9 cellular contexts compared by ENCODE assay signal in the genomic region with DNA sequence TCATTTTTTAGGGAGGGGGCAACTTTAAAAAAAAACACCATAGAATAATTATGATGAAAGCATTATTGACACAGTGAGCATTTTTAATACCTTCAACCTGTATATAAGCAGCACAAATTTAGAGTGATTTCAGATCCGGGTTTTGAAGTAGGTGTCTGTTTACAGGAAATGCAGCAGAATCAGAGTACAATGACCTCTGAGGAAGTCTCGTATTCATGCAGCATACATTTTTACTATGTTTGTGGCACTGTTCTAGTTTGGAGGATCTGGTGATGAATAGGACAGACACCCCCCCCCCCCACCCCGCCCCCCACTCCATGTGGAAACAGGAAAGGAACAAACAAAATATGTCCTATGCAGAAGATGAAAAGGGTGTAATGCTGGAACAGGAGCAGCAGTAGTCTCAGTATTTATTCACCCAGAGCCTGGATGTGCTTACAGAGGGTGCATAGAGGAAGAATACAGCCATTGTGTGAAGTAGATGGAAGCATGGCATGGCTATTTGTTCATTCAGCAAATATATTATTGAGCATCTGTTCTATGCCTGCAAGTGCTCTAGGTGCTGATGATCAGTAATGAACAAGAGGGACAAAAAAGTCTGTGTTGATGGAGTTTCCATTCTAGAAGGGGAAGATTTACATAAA. TPM values are rescaled to one million over a fixed set of nuclear protein-coding genes. Genes with fewer than 3 reads are reported as not detected.
DNase-seq lines count a peak whose midpoint lies in the region; ATAC-seq and TF ChIP-seq lines count a peak whose summit lies in the region.
"Had no signal": no experiment of that assay in that cellular context is flagged by ENCODE, and none has a peak within 500 bp of the region (broad histone marks: within the 10 kb centered on the region; RNA-seq: fewer than 3 reads in every experiment).

No MANE protein-coding gene starts in this region.

- ATAC-seq in SK-N-SH treated with all-trans-retinoic acid at 6 μM for 48 hours (peak; percentile 56), esophagus mucosa (no peak), GM21447 (IDR thresholded peaks at IDR 0.05; ENCODE audit: unreplicated experiment) (no peak)

- H3K36me3 ChIP-seq in SK-N-SH (replicated peaks in 1 of 2; ENCODE audit: control insufficient read depth in 1 of 2, insufficient read depth in 2 of 2, low read length in 1 of 2) (peaks cover 0 to 7% of the 10 kb centered on the region in 2 experiments), duodenal mucosa (ENCODE audit: control insufficient read depth in 1 of 2, insufficient read depth in 2 of 2, low read length in 2 of 2) (no peaks in the 10 kb centered on the region), spleen (no peaks in the 10 kb centered on the region)

- H3K27me3 ChIP-seq in SK-N-SH (ENCODE audit: insufficient read depth), result no peaks in the 10 kb centered on the region
- no peaks in the 10 kb centered on the region for H3K27me3 ChIP-seq in duodenal mucosa (ENCODE audit: control insufficient read depth in 1 of 2, insufficient read depth in 2 of 2, low read length in 2 of 2)
- H3K27me3 ChIP-seq in spleen (replicated peaks in 1 of 7), result no peaks in the 10 kb centered on the region

- H3K79me2 ChIP-seq in SK-N-SH (ENCODE audit: insufficient read depth), result peaks cover 96% of the 10 kb centered on the region

- TF ChIP-seq EP300 in SK-N-SH (IDR thresholded peaks at IDR 0.05; ENCODE audit: borderline replicate concordance in 1 of 2, low read depth in 1 of 2, low read length in 1 of 2), result no peak

- H3K4me3 ChIP-seq in SK-N-SH (ENCODE audit: low read depth in 2 of 2, low read length in 1 of 2), result no peak overlapping the region
- H3K4me3 ChIP-seq in duodenal mucosa (ENCODE audit: low read depth in 1 of 2, low read length in 2 of 2), result no peak overlapping the region
- peak overlapping the region in 1 of 8 donors; percentile 17 for H3K4me3 ChIP-seq in spleen

- DNase-seq in SK-N-SH (no peak), NCI-H526 (lab: John Stamatoyannopoulos, UW) (peak; percentile 70 to 77), spleen (no peak), posterior cingulate gyrus (no peak)
- DNase-seq: T1000 had no signal

- H3K9ac ChIP-seq in SK-N-SH (no peak overlapping the region), duodenal mucosa (ENCODE audit: low read depth in 1 of 2, low read length in 2 of 2) (no peak overlapping the region)

- POLR2A ChIA-PET in SK-N-SH (lab: Yijun Ruan, JAX), result no interaction called here

- TF ChIP-seq CTCF in SK-N-SH (IDR thresholded peaks at IDR 0.05) (no peak), spleen (IDR thresholded peaks at IDR 0.05 in 8 of 11, conservative IDR thresholded peaks at IDR 0.05 in 3 of 11) (no peak)

- H3K4me1 ChIP-seq in SK-N-SH (ENCODE audit: control insufficient read depth in 1 of 2, insufficient read depth in 2 of 2, low read depth in 1 of 2, low read length in 1 of 2), result peaks cover 0 to 23% of the 10 kb centered on the region in 2 experiments; a peak in 3 of 4 replicates
- H3K4me1 ChIP-seq in duodenal mucosa (ENCODE audit: control insufficient read depth in 1 of 2, insufficient read depth in 2 of 2, low read length in 2 of 2), result peaks cover 8 to 21% of the 10 kb centered on the region in 2 donors
- peaks cover 27 to 77% (median 51%) of the 10 kb centered on the region in 6 donors for H3K4me1 ChIP-seq in spleen

- H3K9me3 ChIP-seq in SK-N-SH (no peaks in the 10 kb centered on the region), duodenal mucosa (ENCODE audit: control insufficient read depth in 1 of 2, low read length in 2 of 2) (no peaks in the 10 kb centered on the region), spleen (no peaks in the 10 kb centered on the region)

- H2AFZ ChIP-seq in SK-N-SH (ENCODE audit: low read depth), result no peak overlapping the region

- H3K27ac ChIP-seq in SK-N-SH (ENCODE audit: low read depth in 2 of 2, low read length in 1 of 2) (peak overlapping the region in 1 of 2 experiments; percentile 56; a peak in 2 of 4 replicates), duodenal mucosa (ENCODE audit: low read depth, low read length) (peak overlapping the region; percentile 3), spleen (peak overlapping the region in 7 of 8 donors; percentile 61 to 78 (median 68))

- TF ChIP-seq RAD21 in SK-N-SH (IDR thresholded peaks at IDR 0.05; ENCODE audit: low read length), result no peak

- TF ChIP-seq POLR2A in spleen (IDR thresholded peaks at IDR 0.05), result no peak

- no peak overlapping the region for H3K4me2 ChIP-seq in SK-N-SH

- H3K9me2 ChIP-seq in SK-N-SH, result no peaks in the 10 kb centered on the region

- peaks cover 24% of the 10 kb centered on the region for H3F3A ChIP-seq in SK-N-SH (replicated peaks; ENCODE audit: insufficient read depth)

- 66% methylated on average over 3 of the region's 3 CpGs for WGBS in SK-N-SH (ENCODE audit: low lambda C conversion rate)
- 31 to 43% (median 32%) methylated on average over 3 of the region's 3 CpGs for WGBS in spleen, 5 donors

- intact Hi-C loops in spleen (cut with DNase I; ENCODE audit: low total_unique reads) (no loop called here), posterior cingulate gyrus (cut with DNase I) (no loop called here)

- peaks cover 66% of the 10 kb centered on the region for H4K20me1 ChIP-seq in SK-N-SH (ENCODE audit: insufficient read depth)

- CTCF ChIA-PET in SK-N-SH (lab: Yijun Ruan, JAX), result interaction anchor here (0.8 to 1.3 kb wide), 3 partner anchors 39 to 226 kb away, joined by 3 read pairs; no protein-coding TSS in a partner anchor

TF ChIP-seq in SK-N-SH treated with all-trans-retinoic acid at 6 μM for 48 hours, 23 proteins besides CTCF, POLR2A, EP300 and RAD21 (continues in another document):
- TF ChIP-seq, protein P1, sequence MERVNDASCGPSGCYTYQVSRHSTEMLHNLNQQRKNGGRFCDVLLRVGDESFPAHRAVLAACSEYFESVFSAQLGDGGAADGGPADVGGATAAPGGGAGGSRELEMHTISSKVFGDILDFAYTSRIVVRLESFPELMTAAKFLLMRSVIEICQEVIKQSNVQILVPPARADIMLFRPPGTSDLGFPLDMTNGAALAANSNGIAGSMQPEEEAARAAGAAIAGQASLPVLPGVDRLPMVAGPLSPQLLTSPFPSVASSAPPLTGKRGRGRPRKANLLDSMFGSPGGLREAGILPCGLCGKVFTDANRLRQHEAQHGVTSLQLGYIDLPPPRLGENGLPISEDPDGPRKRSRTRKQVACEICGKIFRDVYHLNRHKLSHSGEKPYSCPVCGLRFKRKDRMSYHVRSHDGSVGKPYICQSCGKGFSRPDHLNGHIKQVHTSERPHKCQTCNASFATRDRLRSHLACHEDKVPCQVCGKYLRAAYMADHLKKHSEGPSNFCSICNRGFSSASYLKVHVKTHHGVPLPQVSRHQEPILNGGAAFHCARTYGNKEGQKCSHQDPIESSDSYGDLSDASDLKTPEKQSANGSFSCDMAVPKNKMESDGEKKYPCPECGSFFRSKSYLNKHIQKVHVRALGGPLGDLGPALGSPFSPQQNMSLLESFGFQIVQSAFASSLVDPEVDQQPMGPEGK (CRISPR knock-in tag; IDR thresholded peaks at IDR 0.05; ENCODE audit: borderline replicate concordance), result no peak
- TF ChIP-seq, protein P2, sequence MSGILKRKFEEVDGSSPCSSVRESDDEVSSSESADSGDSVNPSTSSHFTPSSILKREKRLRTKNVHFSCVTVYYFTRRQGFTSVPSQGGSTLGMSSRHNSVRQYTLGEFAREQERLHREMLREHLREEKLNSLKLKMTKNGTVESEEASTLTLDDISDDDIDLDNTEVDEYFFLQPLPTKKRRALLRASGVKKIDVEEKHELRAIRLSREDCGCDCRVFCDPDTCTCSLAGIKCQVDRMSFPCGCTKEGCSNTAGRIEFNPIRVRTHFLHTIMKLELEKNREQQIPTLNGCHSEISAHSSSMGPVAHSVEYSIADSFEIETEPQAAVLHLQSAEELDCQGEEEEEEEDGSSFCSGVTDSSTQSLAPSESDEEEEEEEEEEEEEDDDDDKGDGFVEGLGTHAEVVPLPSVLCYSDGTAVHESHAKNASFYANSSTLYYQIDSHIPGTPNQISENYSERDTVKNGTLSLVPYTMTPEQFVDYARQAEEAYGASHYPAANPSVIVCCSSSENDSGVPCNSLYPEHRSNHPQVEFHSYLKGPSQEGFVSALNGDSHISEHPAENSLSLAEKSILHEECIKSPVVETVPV (CRISPR knock-in tag; IDR thresholded peaks at IDR 0.05), result no peak
- no peak for TF ChIP-seq RARB (CRISPR knock-in tag; IDR thresholded peaks at IDR 0.05)

TF ChIP-seq in SK-N-SH, 30 proteins besides CTCF, POLR2A, EP300 and RAD21:
- no peak for TF ChIP-seq POLR2AphosphoS5 (IDR thresholded peaks at IDR 0.05; ENCODE audit: low read depth, low read length)
- no peak for TF ChIP-seq RFX5 (IDR thresholded peaks at IDR 0.05; ENCODE audit: low read length)
- TF ChIP-seq, protein P3, sequence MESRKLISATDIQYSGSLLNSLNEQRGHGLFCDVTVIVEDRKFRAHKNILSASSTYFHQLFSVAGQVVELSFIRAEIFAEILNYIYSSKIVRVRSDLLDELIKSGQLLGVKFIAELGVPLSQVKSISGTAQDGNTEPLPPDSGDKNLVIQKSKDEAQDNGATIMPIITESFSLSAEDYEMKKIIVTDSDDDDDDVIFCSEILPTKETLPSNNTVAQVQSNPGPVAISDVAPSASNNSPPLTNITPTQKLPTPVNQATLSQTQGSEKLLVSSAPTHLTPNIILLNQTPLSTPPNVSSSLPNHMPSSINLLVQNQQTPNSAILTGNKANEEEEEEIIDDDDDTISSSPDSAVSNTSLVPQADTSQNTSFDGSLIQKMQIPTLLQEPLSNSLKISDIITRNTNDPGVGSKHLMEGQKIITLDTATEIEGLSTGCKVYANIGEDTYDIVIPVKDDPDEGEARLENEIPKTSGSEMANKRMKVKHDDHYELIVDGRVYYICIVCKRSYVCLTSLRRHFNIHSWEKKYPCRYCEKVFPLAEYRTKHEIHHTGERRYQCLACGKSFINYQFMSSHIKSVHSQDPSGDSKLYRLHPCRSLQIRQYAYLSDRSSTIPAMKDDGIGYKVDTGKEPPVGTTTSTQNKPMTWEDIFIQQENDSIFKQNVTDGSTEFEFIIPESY (IDR thresholded peaks at IDR 0.05; ENCODE audit: borderline replicate concordance, low read depth), result no peak
- TF ChIP-seq CHD2 (IDR thresholded peaks at IDR 0.05; ENCODE audit: low read length, partially characterized antibody), result no peak
- no peak for TF ChIP-seq EZH2phosphoT487 (IDR thresholded peaks at IDR 0.05; ENCODE audit: borderline replicate concordance, low read depth)
TF ChIP-seq in SK-N-SH: peak in this region for 0.

RNA-seq across cellular contexts. Expression of a gene that starts 19.7 kb away (rescaled TPM):
- polyA plus RNA-seq in SK-N-SH (2012; rRNA removed) (16.8 and 16.9 TPM in 2 replicates), spleen (10 to 100 TPM; 11.2 to 20.7 (median 13.8) TPM)
- 21.7 and 25.1 TPM in 2 replicates for polyA plus RNA-seq in SK-N-SH (2012; cell fraction: cytosol; rRNA removed)
- 19.8 and 23.8 TPM in 2 replicates for polyA plus RNA-seq in SK-N-SH (2012; cell fraction: nucleus; rRNA removed)
- total RNA-seq in spleen (10 to 100 TPM; 22.3 to 32.5 (median 25.7) TPM), esophagus mucosa (32.4 TPM)

Comparison
In these comparisons a context has a peak if more than half of its experiments do, and no peak if none do; other contexts are left out.
1. DNase-seq: peak in NCI-H526 (2 of 2); none in SK-N-SH (single experiment), spleen (single experiment) and posterior cingulate gyrus (0 of 10).